16 cellular contexts compared by ENCODE assay signal in the genomic region with DNA sequence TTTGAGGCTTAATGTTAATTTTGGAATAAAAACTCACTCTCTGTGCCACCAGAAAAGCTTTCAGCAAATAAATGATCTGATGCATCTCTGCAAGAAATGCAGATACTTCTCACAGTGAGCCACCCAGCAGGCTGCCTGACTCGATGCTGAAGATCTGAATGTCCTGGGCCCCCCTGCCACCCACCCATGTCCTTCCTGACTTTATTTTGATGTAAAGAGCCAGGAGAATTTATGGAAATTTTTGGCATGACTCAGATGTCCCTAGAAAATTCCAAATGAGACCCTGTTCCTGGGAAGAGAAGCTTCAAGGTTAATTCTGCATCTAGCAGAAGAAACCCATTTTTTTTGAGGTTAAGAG.
DNase-seq lines count a peak whose midpoint lies in the region; ATAC-seq and TF ChIP-seq lines count a peak whose summit lies in the region.
"Had no signal": no experiment of that assay in that cellular context is flagged by ENCODE, and none has a peak within 500 bp of the region (broad histone marks: within the 10 kb centered on the region; RNA-seq: fewer than 3 reads in every experiment).

No MANE protein-coding gene starts in this region.

- no peak for TF ChIP-seq CTCF in CD4-positive, alpha-beta T cell (IDR thresholded peaks at IDR 0.05)
- TF ChIP-seq CTCF in foreskin keratinocyte (conservative IDR thresholded peaks at IDR 0.05): no peak

- no peaks in the 10 kb centered on the region for H3K79me2 ChIP-seq in mesendoderm (ENCODE audit: control insufficient read depth, insufficient read depth, low read length)

- no peak overlapping the region for H3K18ac ChIP-seq in mesendoderm (ENCODE audit: low read length)

- no peak for ATAC-seq in CD4-positive, alpha-beta T cell (ENCODE audit: poor library complexity)
- peak; percentile 3 for ATAC-seq in HG02973 (IDR thresholded peaks at IDR 0.05; ENCODE audit: unreplicated experiment)
- ATAC-seq in activated naive CD8-positive, alpha-beta T cell treated with anti-CD3 and anti-CD28 coated beads, Interleukin-2, amount 50 U/mL, for 24 hours: no peak
- ATAC-seq in HG02623 (IDR thresholded peaks at IDR 0.05; ENCODE audit: unreplicated experiment): no peak
- ATAC-seq in foreskin keratinocyte: no peak
- ATAC-seq in GM21737 (IDR thresholded peaks at IDR 0.05; ENCODE audit: unreplicated experiment): no peak

- H3K27me3 ChIP-seq in CD4-positive, alpha-beta T cell (ENCODE audit: control insufficient read depth, insufficient read depth, low read length): no peaks in the 10 kb centered on the region
- no peaks in the 10 kb centered on the region for H3K27me3 ChIP-seq in mesendoderm (ENCODE audit: insufficient read depth, low read length, poor library complexity)
- H3K27me3 ChIP-seq in foreskin keratinocyte: no peaks in the 10 kb centered on the region
- H3K27me3 ChIP-seq: cardiac muscle cell, pancreas had no signal

- no CpG with 5 or more reads among the region's 1 CpG for WGBS in mesendoderm (ENCODE audit: extremely low coverage, insufficient coverage, low lambda C conversion rate)

- peak overlapping the region; percentile 69 for H3K56ac ChIP-seq in mesendoderm (ENCODE audit: low read length)

- H3K36me3 Mint-ChIP-seq in CD4-positive, alpha-beta T cell (ENCODE audit: low read depth): no peaks in the 10 kb centered on the region
- H3K36me3 Mint-ChIP-seq in activated naive CD8-positive, alpha-beta T cell treated with anti-CD3 and anti-CD28 coated beads, Interleukin-2, amount 50 U/mL, for 24 hours (ENCODE audit: low read depth): no peaks in the 10 kb centered on the region
- H3K36me3 Mint-ChIP-seq: immature natural killer cell, naive B cell had no signal

- no peak overlapping the region for H3K27ac ChIP-seq in CD4-positive, alpha-beta T cell (ENCODE audit: low read depth, low read length)
- H3K27ac ChIP-seq in mesendoderm (ENCODE audit: low read depth, low read length) (peak overlapping the region; percentile 19), foreskin keratinocyte (no peak overlapping the region)
- H3K27ac ChIP-seq: cardiac muscle cell, esophagus squamous epithelium, pancreas, stomach had no signal

- H3K79me1 ChIP-seq in mesendoderm (ENCODE audit: low read length): no peaks in the 10 kb centered on the region

- no peak overlapping the region for H2BK15ac ChIP-seq in mesendoderm (replicated peaks; ENCODE audit: low read depth)

- H2AK5ac ChIP-seq in mesendoderm (ENCODE audit: low read length): no peak overlapping the region

- H4K8ac ChIP-seq in mesendoderm (ENCODE audit: low read depth, low read length): no peak overlapping the region

- H3K9ac ChIP-seq in mesendoderm (ENCODE audit: low read length): no peak overlapping the region

- H3K4ac ChIP-seq in mesendoderm (ENCODE audit: low read depth, low read length): no peak overlapping the region

- CTCF ChIA-PET in CD4-positive, alpha-beta T cell (lab: Charles Lee): interaction anchor here (0.6 to 9.2 kb wide), 30 partner anchors 10 to 1661 kb away, joined by 3 to 156 read pairs (median 4); partner anchors contain the start of genes PCNX2 and TARBP1

- peak overlapping the region; percentile 43 for H3K27ac Mint-ChIP-seq in CD4-positive, alpha-beta T cell
- H3K27ac Mint-ChIP-seq in activated naive CD8-positive, alpha-beta T cell treated with anti-CD3 and anti-CD28 coated beads, Interleukin-2, amount 50 U/mL, for 24 hours: peak overlapping the region; percentile 86
- H3K27ac Mint-ChIP-seq: activated naive CD8-positive, alpha-beta T cell treated with anti-CD3 and anti-CD28 coated beads, Interleukin-2, amount 10 ng/mL, durations not matched to agents 7 days and 5 days; naive B cell had no signal

- no peaks in the 10 kb centered on the region for H3K36me3 ChIP-seq in mesendoderm (ENCODE audit: control insufficient read depth, insufficient read depth, low read length)
- H3K36me3 ChIP-seq: cardiac muscle cell, esophagus squamous epithelium, pancreas, stomach had no signal

- POLR2A ChIA-PET in CD4-positive, alpha-beta T cell (lab: Charles Lee): interaction anchor here (1.1 to 1.9 kb wide), 8 partner anchors 14 to 99 kb away, joined by 3 to 13 read pairs (median 6); partner anchors contain the start of gene COA6

- no peak overlapping the region for H3K23ac ChIP-seq in mesendoderm (ENCODE audit: low read length)

- no peaks in the 10 kb centered on the region for H3K9me3 ChIP-seq in CD4-positive, alpha-beta T cell (ENCODE audit: control insufficient read depth, low read length)
- H3K9me3 ChIP-seq: Caco-2, esophagus squamous epithelium, pancreas, stomach had no signal

- no peaks in the 10 kb centered on the region for H3K27me3 Mint-ChIP-seq in CD4-positive, alpha-beta T cell
- no peaks in the 10 kb centered on the region for H3K27me3 Mint-ChIP-seq in activated naive CD8-positive, alpha-beta T cell treated with anti-CD3 and anti-CD28 coated beads, Interleukin-2, amount 50 U/mL, for 24 hours
- H3K27me3 Mint-ChIP-seq: activated naive CD8-positive, alpha-beta T cell treated with anti-CD3 and anti-CD28 coated beads, Interleukin-2, amount 10 ng/mL, durations not matched to agents 7 days and 5 days had no signal

- H3K9me3 Mint-ChIP-seq in CD4-positive, alpha-beta T cell: no peaks in the 10 kb centered on the region
- no peaks in the 10 kb centered on the region for H3K9me3 Mint-ChIP-seq in activated naive CD8-positive, alpha-beta T cell treated with anti-CD3 and anti-CD28 coated beads, Interleukin-2, amount 50 U/mL, for 24 hours
- H3K9me3 Mint-ChIP-seq: activated naive CD8-positive, alpha-beta T cell treated with anti-CD3 and anti-CD28 coated beads, Interleukin-2, amount 10 ng/mL, durations not matched to agents 7 days and 5 days; immature natural killer cell; naive B cell had no signal

- peaks cover 24% of the 10 kb centered on the region for H3K4me1 Mint-ChIP-seq in CD4-positive, alpha-beta T cell (ENCODE audit: low read depth)
- peaks cover 64% of the 10 kb centered on the region for H3K4me1 Mint-ChIP-seq in activated naive CD8-positive, alpha-beta T cell treated with anti-CD3 and anti-CD28 coated beads, Interleukin-2, amount 50 U/mL, for 24 hours

- no peak for DNase-seq in CD4-positive, alpha-beta T cell
- DNase-seq in activated naive CD8-positive, alpha-beta T cell treated with anti-CD3 and anti-CD28 coated beads, Interleukin-2, amount 50 U/mL, for 24 hours: no peak
- DNase-seq in mesendoderm: peak; percentile 26
- no peak for DNase-seq in middle frontal gyrus (ENCODE audit: extremely low spot score, low spot score)
- no peak for DNase-seq in foreskin keratinocyte
- DNase-seq: esophagus squamous epithelium had no signal

- no peak overlapping the region for H3K4me3 ChIP-seq in mesendoderm (ENCODE audit: low read length)
- H3K4me3 ChIP-seq: cardiac muscle cell, pancreas had no signal

- H3K4me2 ChIP-seq in mesendoderm (ENCODE audit: low read length): no peak overlapping the region

- no peak overlapping the region for H3K4me3 Mint-ChIP-seq in CD4-positive, alpha-beta T cell
- H3K4me3 Mint-ChIP-seq in activated naive CD8-positive, alpha-beta T cell treated with anti-CD3 and anti-CD28 coated beads, Interleukin-2, amount 50 U/mL, for 24 hours: peak overlapping the region; percentile 22
- H3K4me3 Mint-ChIP-seq: activated naive CD8-positive, alpha-beta T cell treated with anti-CD3 and anti-CD28 coated beads, Interleukin-2, amount 10 ng/mL, durations not matched to agents 7 days and 5 days had no signal

- no peak overlapping the region for H2BK120ac ChIP-seq in mesendoderm (ENCODE audit: low read depth, low read length)

- intact Hi-C loops in CD4-positive, alpha-beta T cell (cut with DNase I, micrococcal nuclease): loop anchor here (1.0 to 10.0 kb wide), 4 partner anchors 16 to 1006 kb away; no protein-coding TSS in a partner anchor

- H2BK5ac ChIP-seq in mesendoderm (ENCODE audit: low read length): no peak overlapping the region

- H4K5ac ChIP-seq in mesendoderm (ENCODE audit: low read length): no peak overlapping the region

- H3K4me1 ChIP-seq in mesendoderm (ENCODE audit: control insufficient read depth, low read depth, low read length) (peaks cover 3% of the 10 kb centered on the region), foreskin keratinocyte (peaks cover 24% of the 10 kb centered on the region)
- H3K4me1 ChIP-seq: pancreas had no signal
